ENCODE assay signal across 12 cellular contexts in genomic region chr15:52289629-52290081, GRCh38. TPM values are rescaled to one million over a fixed set of nuclear protein-coding genes. Genes with fewer than 3 reads are reported as not detected.
DNase-seq lines count a peak whose midpoint lies in the region; ATAC-seq and TF ChIP-seq lines count a peak whose summit lies in the region.
"Had no signal": no experiment of that assay in that cellular context is flagged by ENCODE, and none has a peak within 500 bp of the region (broad histone marks: within the 10 kb centered on the region; RNA-seq: fewer than 3 reads in every experiment).

No MANE protein-coding gene starts in this region.

- no peak overlapping the region for H3K4me3 Mint-ChIP-seq in activated T-cell treated with anti-CD3 and anti-CD28 coated beads, Interleukin-2, amount 50 U/mL, for 24 hours

- in situ Hi-C loops in transverse colon (cut with MboI; ENCODE audit: low pct_ligation_motif_present in 1 of 4, low pct_unique_long_range_greater_than_20kb in 1 of 4, low sequenced_read_pairs in 3 of 4), result no loop called here

- intact Hi-C loops in body of pancreas (cut with DNase I) (no loop called here), transverse colon (cut with DNase I; ENCODE audit: low total_unique reads) (no loop called here), dorsolateral prefrontal cortex (cut with DNase I) (no loop called here)

- WGBS in body of pancreas, 2 donors, result 44 to 47% methylated on average over 4 of the region's 4 CpGs
- WGBS in transverse colon (ENCODE audit: low coverage in 1 of 2), 2 donors, result 53% methylated on average over 4 of the region's 4 CpGs; no CpG with 5 or more reads in 1 of the 2 donors

- TF ChIP-seq CTCF in body of pancreas (IDR thresholded peaks at IDR 0.05) (no peak), transverse colon (IDR thresholded peaks at IDR 0.05) (no peak), dorsolateral prefrontal cortex (IDR thresholded peaks at IDR 0.05 in 54 of 56, conservative IDR thresholded peaks at IDR 0.05 in 2 of 56; ENCODE audit: low read depth in 1 of 56, partially characterized antibody in 56 of 56) (no peak)

- no peaks in the 10 kb centered on the region for H3K9me3 Mint-ChIP-seq in activated T-cell treated with anti-CD3 and anti-CD28 coated beads, Interleukin-2, amount 50 U/mL, for 24 hours

- no peaks in the 10 kb centered on the region for H3K36me3 Mint-ChIP-seq in activated T-cell treated with anti-CD3 and anti-CD28 coated beads, Interleukin-2, amount 50 U/mL, for 24 hours (ENCODE audit: low read depth)

- H3K9me3 ChIP-seq in body of pancreas (no peaks in the 10 kb centered on the region), transverse colon (no peaks in the 10 kb centered on the region)

- H3K4me1 ChIP-seq in body of pancreas (peaks cover 73% of the 10 kb centered on the region), transverse colon (peaks cover 11 to 47% (median 36%) of the 10 kb centered on the region in 4 donors)

- DNase-seq in LoVo (ENCODE audit: low spot score), result peak; percentile 63
- DNase-seq in body of pancreas, result no peak
- peak; percentile 66 for DNase-seq in left kidney (ENCODE audit: low read depth, low spot score)
- peak; percentile 68 for DNase-seq in transverse colon
- no peak for DNase-seq in dorsolateral prefrontal cortex
- no peak for DNase-seq in amniotic stem cell (lab: John Stamatoyannopoulos, UW)
- no peak for DNase-seq in activated T-cell treated with anti-CD3 and anti-CD28 coated beads, Interleukin-2, amount 50 U/mL, for 24 hours
- DNase-seq: mesenchymal stem cell, NCI-H2081, OCI-M1 had no signal

- H3K27ac Mint-ChIP-seq in activated T-cell treated with anti-CD3 and anti-CD28 coated beads, Interleukin-2, amount 50 U/mL, for 24 hours, result no peak overlapping the region

- H3K36me3 ChIP-seq in body of pancreas (replicated peaks in 1 of 2; ENCODE audit: insufficient read depth in 1 of 2, low read depth in 2 of 2) (no peaks in the 10 kb centered on the region), transverse colon (no peaks in the 10 kb centered on the region)
- H3K36me3 ChIP-seq: cardiac muscle cell had no signal

- H3K27ac ChIP-seq in body of pancreas (peak overlapping the region; percentile 7 to 88 (median 78)), transverse colon (peak overlapping the region; percentile 84 to 90 (median 88)), dorsolateral prefrontal cortex (peak overlapping the region in 5 of 59 donors; percentile 18 to 29 (median 27))
- H3K27ac ChIP-seq: cardiac muscle cell had no signal

- no peaks in the 10 kb centered on the region for H3K27me3 ChIP-seq in body of pancreas
- H3K27me3 ChIP-seq in transverse colon, result peaks cover 6% of the 10 kb centered on the region
- H3K27me3 ChIP-seq in dorsolateral prefrontal cortex, result peaks cover 0 to under 1% (median 0%) of the 10 kb centered on the region in 45 donors

- no peak overlapping the region for H3K4me3 ChIP-seq in body of pancreas
- H3K4me3 ChIP-seq in transverse colon, result no peak overlapping the region
- H3K4me3 ChIP-seq in dorsolateral prefrontal cortex, result no peak overlapping the region
- H3K4me3 ChIP-seq: cardiac muscle cell had no signal

- ATAC-seq in body of pancreas, result no peak

- peaks cover 12% of the 10 kb centered on the region for H3K4me1 Mint-ChIP-seq in activated T-cell treated with anti-CD3 and anti-CD28 coated beads, Interleukin-2, amount 50 U/mL, for 24 hours (ENCODE audit: low read depth)

- TF ChIP-seq EP300 in transverse colon (IDR thresholded peaks at IDR 0.05; ENCODE audit: low read depth), result no peak

- H3K27me3 Mint-ChIP-seq in activated T-cell treated with anti-CD3 and anti-CD28 coated beads, Interleukin-2, amount 50 U/mL, for 24 hours, result peaks cover 28% of the 10 kb centered on the region

- TF ChIP-seq POLR2A in body of pancreas (IDR thresholded peaks at IDR 0.05), result no peak
- peak; percentile 22 for TF ChIP-seq POLR2A in transverse colon (IDR thresholded peaks at IDR 0.05)

RNA-seq across cellular contexts. Expression of gene MYO5C, which starts 5.9 kb away (rescaled TPM):
- total RNA-seq in body of pancreas (10 to 100 TPM; 34.8 to 76.8 TPM), transverse colon (100 to 1,000 TPM in 1 of 4 donors, 10 to 100 TPM in 3; 56.1 to 151 (median 84.5) TPM), dorsolateral prefrontal cortex (10 to 100 TPM in 100 of 120 experiments, 1 to 10 TPM in 20; 5.9 to 29.2 (median 12.9) TPM)
- total RNA-seq: fibroblast of villous mesenchyme had no signal

Comparison
In these comparisons a context has a peak if more than half of its experiments do, and no peak if none do; other contexts are left out.
1. DNase-seq: peak in LoVo (single experiment), left kidney (single experiment) and transverse colon (single experiment); none in body of pancreas (0 of 4), dorsolateral prefrontal cortex (0 of 10), amniotic stem cell (single experiment) and activated T-cell treated with anti-CD3 and anti-CD28 coated beads, Interleukin-2, amount 50 U/mL, for 24 hours (single experiment).